Comparison of ENCODE assay signal across 21 cellular contexts in the genomic region with DNA sequence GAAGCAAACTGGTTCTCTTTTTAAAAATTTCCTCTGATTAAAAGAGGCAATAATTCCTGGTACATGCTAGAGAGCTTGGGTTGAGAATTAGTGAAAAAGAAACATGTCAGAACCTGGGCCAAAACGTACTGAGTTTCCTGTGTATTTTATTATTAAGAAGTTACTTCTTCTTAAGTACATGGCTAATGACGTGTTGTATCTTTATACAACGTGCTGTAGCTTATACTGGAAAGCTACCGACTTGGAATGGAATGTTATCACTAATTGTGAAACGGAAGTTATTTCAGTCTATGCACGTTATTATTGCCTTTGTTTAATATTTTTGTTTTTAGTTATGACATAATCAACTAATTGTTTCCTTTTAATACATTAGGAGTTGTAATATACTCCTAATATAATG. TPM values are rescaled to one million over a fixed set of nuclear protein-coding genes. Genes with fewer than 3 reads are reported as not detected.
DNase-seq lines count a peak whose midpoint lies in the region; ATAC-seq, FAIRE-seq and TF ChIP-seq lines count a peak whose summit lies in the region.
"Had no signal": no experiment of that assay in that cellular context is flagged by ENCODE, and none has a peak within 500 bp of the region (broad histone marks: within the 10 kb centered on the region; RNA-seq: fewer than 3 reads in every experiment).

No MANE protein-coding gene starts in this region.

- H3K4me3 ChIP-seq in bronchial epithelial cell (ENCODE audit: low read depth, low read length) (no peak overlapping the region), psoas muscle (no peak overlapping the region), vagina (no peak overlapping the region)

- H3K36me3 ChIP-seq in bronchial epithelial cell (ENCODE audit: control insufficient read depth, insufficient read depth, low read length) (no peaks in the 10 kb centered on the region), psoas muscle (ENCODE audit: insufficient read depth in 1 of 2, low read depth in 1 of 2) (no peaks in the 10 kb centered on the region), vagina (no peaks in the 10 kb centered on the region)

- 42 to 53% (median 44%) methylated on average over 6 of the region's 6 CpGs for WGBS in psoas muscle, 3 donors

- H3K4me1 ChIP-seq in psoas muscle (peaks cover 55% of the 10 kb centered on the region), vagina (peaks cover 16% of the 10 kb centered on the region)

- no peaks in the 10 kb centered on the region for H3K9me3 ChIP-seq in psoas muscle
- no peaks in the 10 kb centered on the region for H3K9me3 ChIP-seq in vagina

- TF ChIP-seq POLR2A in vagina (IDR thresholded peaks at IDR 0.05), result no peak

- no peak for FAIRE-seq in bronchial epithelial cell (lab: Jason Lieb, UNC)
- FAIRE-seq: HepG2 had no signal

- no peak for TF ChIP-seq CTCF in bronchial epithelial cell (IDR thresholded peaks at IDR 0.05; ENCODE audit: insufficient read depth, low read length, severe bottlenecking)
- TF ChIP-seq CTCF in psoas muscle (IDR thresholded peaks at IDR 0.05), result no peak
- no peak for TF ChIP-seq CTCF in vagina (IDR thresholded peaks at IDR 0.05)

- intact Hi-C loops in psoas muscle (cut with DNase I), result no loop called here
- intact Hi-C loops in vagina (cut with DNase I), result no loop called here

- peak; percentile 87 for DNase-seq in bronchial epithelial cell (ENCODE audit: low read depth)
- DNase-seq in psoas muscle, result no peak
- DNase-seq in vagina (ENCODE audit: extremely low spot score in 2 of 2), result no peak
- no peak for DNase-seq in NCI-H1092 treated with DMSO at 0.1 percent for 48 hours (lab: John Stamatoyannopoulos, UW)
- DNase-seq in CD1c-positive myeloid dendritic cell (ENCODE audit: extremely low spot score), result no peak
- DNase-seq in caudate nucleus (lab: John Stamatoyannopoulos, UW), result no peak
- DNase-seq: CD4-positive, alpha-beta T cell; EL; HFFc6; KG1; NCI-H1436 treated with DMSO at 0.1 percent for 48 hours; NCI-H2029 treated with DMSO at 0.1 percent for 48 hours; NCI-H2171 treated with DMSO at 0.1 percent for 48 hours; NCI-H748 treated with DMSO at 0.1 percent for 48 hours; PC-3 had no signal

- H3K27ac ChIP-seq in psoas muscle (peak overlapping the region; percentile 84), vagina (peak overlapping the region; percentile 69), caudate nucleus (ENCODE audit: low read depth, low read length) (no peak overlapping the region)

- H3K27me3 ChIP-seq in bronchial epithelial cell (ENCODE audit: control insufficient read depth, insufficient read depth, low read length), result no peaks in the 10 kb centered on the region
- no peaks in the 10 kb centered on the region for H3K27me3 ChIP-seq in psoas muscle (ENCODE audit: insufficient read depth in 3 of 3, low read length in 2 of 3)
- H3K27me3 ChIP-seq in vagina, result no peaks in the 10 kb centered on the region

- ATAC-seq in esophagus mucosa, result peak; percentile 27
- peak in 1 of 4 donors; percentile 34 for ATAC-seq in psoas muscle
- ATAC-seq: HepG2, PC-3 had no signal

RNA-seq across cellular contexts. Expression of a gene that starts 43.1 kb away (rescaled TPM):
- total RNA-seq in bronchial epithelial cell (not detected in 2 replicates), esophagus mucosa (1.1 TPM), psoas muscle (1 to 10 TPM; 3.4 to 6.6 (median 3.9) TPM), vagina (3.2 TPM)
- polyA plus RNA-seq in psoas muscle, result 1 to 10 TPM; 1.2 to 1.4 (median 1.3) TPM
- total RNA-seq: B cell, H4, HepG2, HFFc6, NCI-H460, PC-3 had no signal
- polyA plus RNA-seq: AG04450, HepG2 had no signal
